ENCODE assay signal across 8 cellular contexts in genomic region chr15:84080778-84081084, GRCh38.
DNase-seq lines count a peak whose midpoint lies in the region; ATAC-seq and TF ChIP-seq lines count a peak whose summit lies in the region.
"Not testable (repeated sequence)": the region's sequence is repeated elsewhere in the genome, so short reads cannot be mapped to it uniquely, and the experiment has no call there.

No MANE protein-coding gene starts in this region.

- not testable (repeated sequence) for H3K9ac ChIP-seq in Karpas-422 (ENCODE audit: low read length)

- not testable (repeated sequence) for H3K9me3 Mint-ChIP-seq in T-helper 1 cell treated with Interleukin-12 subunit alpha and Interleukin-12 subunit beta and Interleukin-4 antibody, amounts not matched to agents 30 μg/mL and 1 μg/mL, for 36 hours; activated naive CD8-positive, alpha-beta T cell treated with anti-CD3 and anti-CD28 coated beads, Interleukin-2, amount 10 ng/mL, durations not matched to agents 7 days and 5 days

- peak; percentile 3 for DNase-seq in AG10803 (ENCODE audit: low read depth)
- DNase-seq in Karpas-422; activated naive CD8-positive, alpha-beta T cell treated with anti-CD3 and anti-CD28 coated beads, Interleukin-2, amount 10 ng/mL, durations not matched to agents 7 days and 5 days; left colon: not testable (repeated sequence)
- peak; percentile 66 for DNase-seq in epithelial cell of esophagus (ENCODE audit: low read depth)
- DNase-seq in renal cortical epithelial cell (ENCODE audit: low read depth): peak; percentile 46

- peak overlapping the region; percentile 79 for H3K4me3 Mint-ChIP-seq in T-helper 1 cell treated with Interleukin-12 subunit alpha and Interleukin-12 subunit beta and Interleukin-4 antibody, amounts not matched to agents 30 μg/mL and 1 μg/mL, for 36 hours
- peak overlapping the region; percentile 82 for H3K4me3 Mint-ChIP-seq in activated naive CD8-positive, alpha-beta T cell treated with anti-CD3 and anti-CD28 coated beads, Interleukin-2, amount 10 ng/mL, durations not matched to agents 7 days and 5 days

- POLR2A ChIA-PET in activated naive CD8-positive, alpha-beta T cell treated with anti-CD3 and anti-CD28 coated beads, Interleukin-2, amount 10 ng/mL, durations not matched to agents 7 days and 5 days (lab: Charles Lee): not testable (repeated sequence)

- H3K36me3 Mint-ChIP-seq in T-helper 1 cell treated with Interleukin-12 subunit alpha and Interleukin-12 subunit beta and Interleukin-4 antibody, amounts not matched to agents 30 μg/mL and 1 μg/mL, for 36 hours (ENCODE audit: low read depth); activated naive CD8-positive, alpha-beta T cell treated with anti-CD3 and anti-CD28 coated beads, Interleukin-2, amount 10 ng/mL, durations not matched to agents 7 days and 5 days: not testable (repeated sequence)

- not testable (repeated sequence) for H2AFZ ChIP-seq in Karpas-422 (ENCODE audit: low read length)

- H3K4me2 ChIP-seq in Karpas-422 (ENCODE audit: low read depth, low read length, poor library complexity, severe bottlenecking): peak overlapping the region; percentile 50

- peak; percentile 20 for ATAC-seq in GM21723 (IDR thresholded peaks at IDR 0.05; ENCODE audit: unreplicated experiment)
- ATAC-seq in activated naive CD8-positive, alpha-beta T cell treated with anti-CD3 and anti-CD28 coated beads, Interleukin-2, amount 10 ng/mL, durations not matched to agents 7 days and 5 days (ENCODE audit: low read depth): not testable (repeated sequence)
- peak; percentile 67 for ATAC-seq in left colon

- H3K4me1 ChIP-seq in Karpas-422 (ENCODE audit: low read length): not testable (repeated sequence)

- H3K4me1 Mint-ChIP-seq in T-helper 1 cell treated with Interleukin-12 subunit alpha and Interleukin-12 subunit beta and Interleukin-4 antibody, amounts not matched to agents 30 μg/mL and 1 μg/mL, for 36 hours (ENCODE audit: low read depth): peaks cover 12% of the 10 kb centered on the region
- H3K4me1 Mint-ChIP-seq in activated naive CD8-positive, alpha-beta T cell treated with anti-CD3 and anti-CD28 coated beads, Interleukin-2, amount 10 ng/mL, durations not matched to agents 7 days and 5 days: peaks cover 13% of the 10 kb centered on the region

- H3K4me3 ChIP-seq in AG10803 (ENCODE audit: low read length); Karpas-422 (ENCODE audit: low read length); epithelial cell of esophagus (ENCODE audit: low read length): not testable (repeated sequence)

- H3K27me3 ChIP-seq in Karpas-422 (ENCODE audit: low read length): not testable (repeated sequence)

- not testable (repeated sequence) for TF ChIP-seq CTCF in AG10803 (conservative IDR thresholded peaks at IDR 0.05; ENCODE audit: low read length); epithelial cell of esophagus (IDR thresholded peaks at IDR 0.05; ENCODE audit: insufficient read depth, low read depth, low read length, missing control alignments)

- peaks cover 54% of the 10 kb centered on the region for H3K27me3 Mint-ChIP-seq in T-helper 1 cell treated with Interleukin-12 subunit alpha and Interleukin-12 subunit beta and Interleukin-4 antibody, amounts not matched to agents 30 μg/mL and 1 μg/mL, for 36 hours (ENCODE audit: low read depth)
- H3K27me3 Mint-ChIP-seq in activated naive CD8-positive, alpha-beta T cell treated with anti-CD3 and anti-CD28 coated beads, Interleukin-2, amount 10 ng/mL, durations not matched to agents 7 days and 5 days: peaks cover 67% of the 10 kb centered on the region

- not testable (repeated sequence) for H4K20me1 ChIP-seq in Karpas-422 (ENCODE audit: insufficient read depth, low read depth, low read length)

- not testable (repeated sequence) for H3K36me3 ChIP-seq in Karpas-422 (ENCODE audit: insufficient read depth, low read length)

- not testable (repeated sequence) for H3K9me2 ChIP-seq in Karpas-422 (replicated peaks; ENCODE audit: insufficient read depth, low read length)

- H3K79me2 ChIP-seq in Karpas-422 (ENCODE audit: low read length): not testable (repeated sequence)

- H3K27ac Mint-ChIP-seq in T-helper 1 cell treated with Interleukin-12 subunit alpha and Interleukin-12 subunit beta and Interleukin-4 antibody, amounts not matched to agents 30 μg/mL and 1 μg/mL, for 36 hours; activated naive CD8-positive, alpha-beta T cell treated with anti-CD3 and anti-CD28 coated beads, Interleukin-2, amount 10 ng/mL, durations not matched to agents 7 days and 5 days: not testable (repeated sequence)

- intact Hi-C loops in left colon (cut with DNase I, micrococcal nuclease): not testable (repeated sequence)

- not testable (repeated sequence) for H3K9me3 ChIP-seq in Karpas-422 (ENCODE audit: low read length)

- not testable (repeated sequence) for H3K27ac ChIP-seq in Karpas-422 (ENCODE audit: low read length)
